ENCODE assay signal across 20 cellular contexts in genomic region chr5:74660146-74660545, GRCh38. TPM values are rescaled to one million over a fixed set of nuclear protein-coding genes. Genes with fewer than 3 reads are reported as not detected.
A peak's percentile ranks its signal among the peaks of the same experiment; 100 is the strongest.
DNase-seq lines count a peak whose midpoint lies in the region; ATAC-seq, FAIRE-seq and TF ChIP-seq lines count a peak whose summit lies in the region.
"Had no signal": no experiment of that assay in that cellular context is flagged by ENCODE, and none has a peak within 500 bp of the region (broad histone marks: within the 10 kb centered on the region; RNA-seq: fewer than 3 reads in every experiment).

No MANE protein-coding gene starts in this region.

- BruUV-seq in OCI-LY7 (replicated peaks; lab: Mats Ljungman, UMichigan) = no TSS peak

- no peak overlapping the region for H3K27ac ChIP-seq in OCI-LY7 (ENCODE audit: low read depth, low read length, poor library complexity, severe bottlenecking)
- H3K27ac ChIP-seq: HL-60, KMS-11 had no signal

- H3K4me1 ChIP-seq in OCI-LY7 (ENCODE audit: insufficient read depth, low read length, poor library complexity, severe bottlenecking) = no peaks in the 10 kb centered on the region
- H3K4me1 ChIP-seq: BE2C had no signal

- H3K4me3 ChIP-seq in bronchial epithelial cell (ENCODE audit: low read depth, low read length) (no peak overlapping the region), OCI-LY7 (ENCODE audit: low read depth, low read length, poor library complexity, severe bottlenecking) (no peak overlapping the region)

- CTCF ChIA-PET in GM10248 (lab: Yijun Ruan, JAX) (interaction anchor here (0.8 to 3.5 kb wide), 5 partner anchors 11 to 32 kb away, joined by 3 to 17 read pairs (median 5); partner anchors contain the start of gene ENC1), OCI-LY7 (lab: Charles Lee; ENCODE audit: unreplicated experiment) (no interaction called here)

- TF ChIP-seq CTCF in bronchial epithelial cell (IDR thresholded peaks at IDR 0.05; ENCODE audit: insufficient read depth, low read length, severe bottlenecking) = no peak
- no peak for TF ChIP-seq CTCF in GM10248 (IDR thresholded peaks at IDR 0.05; ENCODE audit: control extremely low read depth, extremely low read depth, low read depth, missing control alignments)
- no peak for TF ChIP-seq CTCF in OCI-LY7 (conservative IDR thresholded peaks at IDR 0.05; ENCODE audit: low read length)

- H3K36me3 ChIP-seq in bronchial epithelial cell (ENCODE audit: control insufficient read depth, insufficient read depth, low read length) = no peaks in the 10 kb centered on the region
- no peaks in the 10 kb centered on the region for H3K36me3 ChIP-seq in OCI-LY7 (ENCODE audit: insufficient read depth, low read length)
- H3K36me3 ChIP-seq: BE2C had no signal

- peaks cover 53% of the 10 kb centered on the region for H3K27me3 Mint-ChIP-seq in T-helper 17 cell

- no peak overlapping the region for H3K27ac Mint-ChIP-seq in T-helper 17 cell

- peak; percentile 21 for DNase-seq in AG20443 (ENCODE audit: low spot score)
- DNase-seq in HT1080 (ENCODE audit: low read depth) = peak; percentile 32
- peak; percentile 22 for DNase-seq in bronchial epithelial cell (ENCODE audit: low read depth)
- peak; percentile 30 for DNase-seq in kidney tubule cell (ENCODE audit: low spot score)
- no peak for DNase-seq in GM10248 (ENCODE audit: extremely low spot score)
- no peak for DNase-seq in OCI-LY7 (ENCODE audit: low spot score)
- DNase-seq in T-helper 17 cell = no peak
- DNase-seq: BE2C, DMS79, NCI-H1417 treated with DMSO at 0.1 percent for 48 hours, NCI-H187, NCI-H446, NCI-H526 treated with DMSO at 0.1 percent for 48 hours, SHP77 had no signal

- no peak for FAIRE-seq in bronchial epithelial cell (lab: Jason Lieb, UNC)
- FAIRE-seq: D721Med, GM12892, H54 had no signal

- POLR2A ChIA-PET in GM10248 (lab: Yijun Ruan, JAX) (no interaction called here), OCI-LY7 (lab: Charles Lee) (interaction anchor here (0.6 kb wide), 1 partner anchor 399 kb away, joined by 3 read pairs; no protein-coding TSS in a partner anchor)

- no peaks in the 10 kb centered on the region for H4K20me1 ChIP-seq in OCI-LY7 (ENCODE audit: insufficient read depth, low read length)

- H3K27me3 ChIP-seq in bronchial epithelial cell (ENCODE audit: control insufficient read depth, insufficient read depth, low read length) = no peaks in the 10 kb centered on the region
- H3K27me3 ChIP-seq: BE2C had no signal

- intact Hi-C loops in OCI-LY7 (cut with micrococcal nuclease; ENCODE audit: unreplicated experiment) = no loop called here

- no peak for ATAC-seq in T-helper 17 cell
- no peak for ATAC-seq in GM19467 (IDR thresholded peaks at IDR 0.05; ENCODE audit: unreplicated experiment)

- H3K9me2 ChIP-seq in OCI-LY7 (ENCODE audit: insufficient read depth, low read length) = no peaks in the 10 kb centered on the region

- H2AFZ ChIP-seq in OCI-LY7 (ENCODE audit: low read length) = no peak overlapping the region

- no peak overlapping the region for H3K4me2 ChIP-seq in OCI-LY7 (ENCODE audit: low read length)
- H3K4me2 ChIP-seq: KMS-11 had no signal

- H3K9me3 ChIP-seq in OCI-LY7 (ENCODE audit: low read length) (no peaks in the 10 kb centered on the region), T-helper 17 cell (ENCODE audit: control insufficient read depth, low read length, poor library complexity, severe bottlenecking) (no peaks in the 10 kb centered on the region)
- H3K9me3 ChIP-seq: BE2C had no signal

- peaks cover 5% of the 10 kb centered on the region for H3K36me3 Mint-ChIP-seq in T-helper 17 cell (ENCODE audit: low read depth)

- no peaks in the 10 kb centered on the region for H3K79me2 ChIP-seq in OCI-LY7 (ENCODE audit: insufficient read depth, low read depth, low read length)

- H3K4me1 Mint-ChIP-seq in T-helper 17 cell = peaks cover 5% of the 10 kb centered on the region

- no peak overlapping the region for H3K4me3 Mint-ChIP-seq in T-helper 17 cell

RNA-seq across cellular contexts. Expression of gene ENC1, which starts 19.6 kb away (rescaled TPM):
- total RNA-seq in HT1080 (2014; rRNA removed; shearing (Covaris generic)) = 44.6 and 72.0 TPM in 2 replicates
- 28.5 and 34.4 TPM in 2 replicates for polyA plus RNA-seq in HT1080 (2015; cell fraction: cytosol; rRNA removed)
- 64.0 and 65.8 TPM in 2 replicates for polyA plus RNA-seq in HT1080 (2015; cell fraction: nucleus; rRNA removed)
- total RNA-seq in bronchial epithelial cell (3.5 and 3.9 TPM in 2 replicates), OCI-LY7 (2022) (11.6 and 12.1 TPM in 2 replicates), T-helper 17 cell (under 1 TPM; 0.70 to 0.89 TPM)
- 19.4 and 25.9 TPM in 2 replicates for total RNA-seq in OCI-LY7 (2014; rRNA removed; shearing (Covaris generic))

RNA-seq across cellular contexts. Expression of gene HEXB, which starts 24.9 kb away (rescaled TPM):
- total RNA-seq in HT1080 (2014; rRNA removed; shearing (Covaris generic)) = 180 and 185 TPM in 2 replicates
- polyA plus RNA-seq in HT1080 (2015; cell fraction: cytosol; rRNA removed) = 154 and 162 TPM in 2 replicates
- 174 and 178 TPM in 2 replicates for polyA plus RNA-seq in HT1080 (2015; cell fraction: nucleus; rRNA removed)
- 220 and 264 TPM in 2 replicates for total RNA-seq in bronchial epithelial cell
- 23.8 and 27.4 TPM in 2 replicates for total RNA-seq in OCI-LY7 (2014; rRNA removed; shearing (Covaris generic))
- total RNA-seq in OCI-LY7 (2022) = 35.4 and 36.2 TPM in 2 replicates
- total RNA-seq in T-helper 17 cell = 10 to 100 TPM; 38.2 to 43.2 TPM

Comparison
In these comparisons a context has a peak if more than half of its experiments do, and no peak if none do; other contexts are left out.
1. DNase-seq: peak in AG20443 (single experiment), HT1080 (single experiment), bronchial epithelial cell (single experiment) and kidney tubule cell (single experiment); none in GM10248 (single experiment), OCI-LY7 (single experiment) and T-helper 17 cell (0 of 3).